ENCODE assay signal across 1 cellular context in genomic region chr3:151667762-151668161, GRCh38.
DNase-seq lines count a peak whose midpoint lies in the region; ATAC-seq, FAIRE-seq and TF ChIP-seq lines count a peak whose summit lies in the region.
"Not testable (repeated sequence)": the region's sequence is repeated elsewhere in the genome, so short reads cannot be mapped to it uniquely, and the experiment has no call there.

No MANE protein-coding gene starts in this region.

- H3K9me3 ChIP-seq in HepG2 (ENCODE audit: low read length): not testable (repeated sequence)

- H3K79me2 ChIP-seq in HepG2 (ENCODE audit: insufficient read depth, low read length): not testable (repeated sequence)

- POLR2A ChIA-PET in HepG2 (lab: Yijun Ruan, JAX): not testable (repeated sequence)

- not testable (repeated sequence) for H3K4me1 ChIP-seq in HepG2 (ENCODE audit: insufficient read depth, low read length)

- H3K27me3 ChIP-seq in HepG2 (ENCODE audit: control insufficient read depth in 1 of 2, insufficient read depth in 2 of 2, low read length in 2 of 2): not testable (repeated sequence)

- not testable (repeated sequence) for ATAC-seq in HepG2

- H3K9ac ChIP-seq in HepG2 (ENCODE audit: insufficient read depth, low read depth, low read length): not testable (repeated sequence)

- WGBS in HepG2 (ENCODE audit: low lambda C conversion rate): 3% methylated on average over 2 of the region's 3 CpGs

- TF ChIP-seq POLR2A in HepG2 (IDR thresholded peaks at IDR 0.05; ENCODE audit: insufficient read depth in 1 of 2, low read depth in 2 of 2, low read length in 2 of 2): not testable (repeated sequence)

- not testable (repeated sequence) for BruUV-seq in HepG2 (replicated peaks; lab: Mats Ljungman, UMichigan)

- H3K4me2 ChIP-seq in HepG2 (ENCODE audit: low read depth, low read length): not testable (repeated sequence)

- not testable (repeated sequence) for H3K27ac ChIP-seq in HepG2 (ENCODE audit: extremely low read length, insufficient read depth, low read length)

- in situ Hi-C loops in HepG2 (cut with HindIII; ENCODE audit: extremely low pct_ligation_motif_present, low pct_unique_long_range_greater_than_20kb): not testable (repeated sequence)

- not testable (repeated sequence) for TF ChIP-seq EP300 in HepG2 (IDR thresholded peaks at IDR 0.05; ENCODE audit: low read depth in 2 of 2, low read length in 2 of 2); HepG2 (CRISPR knock-in tag; IDR thresholded peaks at IDR 0.05; ENCODE audit: borderline replicate concordance)

- CTCF ChIA-PET in HepG2 (lab: Yijun Ruan, JAX; ENCODE audit: low intra/inter-chr PET ratio, low total read pairs): not testable (repeated sequence)

- H4K20me1 ChIP-seq in HepG2 (ENCODE audit: insufficient read depth, low read length): not testable (repeated sequence)

- DNase-seq in HepG2 (ENCODE audit: low spot score): peak; percentile 10

- not testable (repeated sequence) for TF ChIP-seq RAD21 in HepG2 (CRISPR knock-in tag; IDR thresholded peaks at IDR 0.05)

- intact Hi-C loops in HepG2 (cut with micrococcal nuclease; ENCODE audit: unreplicated experiment): not testable (repeated sequence)

- H3K4me3 ChIP-seq in HepG2 (replicated peaks in 1 of 3; ENCODE audit: insufficient read depth in 1 of 3, low read depth in 2 of 3, low read length in 3 of 3): not testable (repeated sequence)

- not testable (repeated sequence) for FAIRE-seq in HepG2 (lab: Jason Lieb, UNC)

- TF ChIP-seq CTCF in HepG2 (CRISPR knock-in tag; IDR thresholded peaks at IDR 0.05): not testable (repeated sequence)

- not testable (repeated sequence) for H3K36me3 ChIP-seq in HepG2 (replicated peaks in 1 of 2; ENCODE audit: control insufficient read depth in 1 of 2, insufficient read depth in 2 of 2, low read length in 2 of 2)

- not testable (repeated sequence) for H2AFZ ChIP-seq in HepG2 (ENCODE audit: low read length)

TF ChIP-seq in HepG2, 621 proteins besides CTCF, POLR2A, EP300 and RAD21:
- not testable (repeated sequence) for TF ChIP-seq SOX6 (IDR thresholded peaks at IDR 0.05)
- TF ChIP-seq SOX6 (CRISPR knock-in tag; IDR thresholded peaks at IDR 0.05) (0 out of 2 replicates have a peak, but pooled peaks have one; percentile 19), FOSL2 (CRISPR knock-in tag; IDR thresholded peaks at IDR 0.05) (peak; percentile 71), ZNF644 (CRISPR knock-in tag; IDR thresholded peaks at IDR 0.05; ENCODE audit: low read depth) (peak; percentile 54)
TF ChIP-seq in HepG2: peak in this region for 3; not testable (repeated sequence) for 618.
